ENCODE assay signal across 8 cellular contexts in genomic region chr1:171188388-171189266, GRCh38. TPM values are rescaled to one million over a fixed set of nuclear protein-coding genes. Genes with fewer than 3 reads are reported as not detected.
DNase-seq lines count a peak whose midpoint lies in the region; ATAC-seq and TF ChIP-seq lines count a peak whose summit lies in the region.

No MANE protein-coding gene starts in this region.

- peak; percentile 90 for ATAC-seq in HG03159 (IDR thresholded peaks at IDR 0.05; ENCODE audit: unreplicated experiment)

- DNase-seq in AG10803 (ENCODE audit: low read depth): peak; percentile 67
- peak; percentile 51 for DNase-seq in GM13976 (ENCODE audit: low spot score)
- DNase-seq in NCI-H748 (lab: John Stamatoyannopoulos, UW; ENCODE audit: unreplicated experiment): peak; percentile 66
- DNase-seq in activated T-cell treated with anti-CD3 and anti-CD28 coated beads for 48 hours (ENCODE audit: low read depth): peak; percentile 13
- peak; percentile 16 for DNase-seq in glomerular endothelial cell (ENCODE audit: extremely low read depth, low read depth, low spot score)
- DNase-seq in renal cortical epithelial cell (ENCODE audit: low read depth): peak; percentile 58
- DNase-seq in mesenteric fat pad (ENCODE audit: low spot score): no peak

- in situ Hi-C loops in GM13976 (cut with MboI; ENCODE audit: low sequenced_read_pairs, unreplicated experiment): no loop called here

- TF ChIP-seq CTCF in AG10803 (conservative IDR thresholded peaks at IDR 0.05; ENCODE audit: low read length) (peak; percentile 95), GM13976 (IDR thresholded peaks at IDR 0.05; ENCODE audit: borderline replicate concordance, control extremely low read depth, extremely low read depth, insufficient read depth, missing control alignments) (peak; percentile 73)

- H3K4me3 ChIP-seq in AG10803 (ENCODE audit: low read length): no peak overlapping the region

RNA-seq across cellular contexts. Expression of gene FMO2, which starts 3.5 kb away (rescaled TPM):
- total RNA-seq in glomerular endothelial cell: not detected in 2 replicates
- not detected in 2 replicates for total RNA-seq in renal cortical epithelial cell
- 45.2 TPM for total RNA-seq in mesenteric fat pad

RNA-seq across cellular contexts. Expression of gene FMO1, which starts 59.7 kb away (rescaled TPM):
- total RNA-seq in glomerular endothelial cell (not detected in 2 replicates), renal cortical epithelial cell (0.45 and 0.87 TPM in 2 replicates), mesenteric fat pad (0.58 TPM)

Comparison
In these comparisons a context has a peak if more than half of its experiments do, and no peak if none do; other contexts are left out.
1. RNA of gene FMO2, which starts 3.5 kb away (total RNA-seq): 45.2 TPM in mesenteric fat pad (single experiment); not detected in glomerular endothelial cell and not detected in renal cortical epithelial cell; every median in the first group is over 10 times any median in the second.